ENCODE assay signal across 17 cellular contexts in genomic region chr1:18018381-18018780, GRCh38.
DNase-seq lines count a peak whose midpoint lies in the region; ATAC-seq and TF ChIP-seq lines count a peak whose summit lies in the region.
"Had no signal": no experiment of that assay in that cellular context is flagged by ENCODE, and none has a peak within 500 bp of the region (broad histone marks: within the 10 kb centered on the region; RNA-seq: fewer than 3 reads in every experiment).

No MANE protein-coding gene starts in this region.

- H3K27me3 ChIP-seq in upper lobe of right lung (peaks cover 40% of the 10 kb centered on the region), A673 (replicated peaks; ENCODE audit: insufficient read depth, low read depth, low read length, poor library complexity) (peaks cover 83% of the 10 kb centered on the region)

- DNase-seq in NCI-H187 treated with DMSO at 0.1 percent for 48 hours (lab: John Stamatoyannopoulos, UW) (peak; percentile 37), NCI-H2107 (lab: John Stamatoyannopoulos, UW) (peak; percentile 43), cerebellum (ENCODE audit: low spot score) (peak; percentile 37), upper lobe of right lung (peak; percentile 12), A673 (ENCODE audit: low spot score) (no peak)
- DNase-seq: CD4-positive, alpha-beta memory T cell; DMS153; DMS79; GF-D8; GOT3; H7; HFFc6; IMR-90 had no signal

- H3K27ac ChIP-seq in upper lobe of right lung, result no peak overlapping the region
- no peak overlapping the region for H3K27ac ChIP-seq in A673 (ENCODE audit: low read depth, low read length, poor library complexity, severe bottlenecking)
- H3K27ac ChIP-seq: BLaER1 had no signal

- intact Hi-C loops in upper lobe of right lung (cut with DNase I), result no loop called here
- intact Hi-C loops in A673 (cut with micrococcal nuclease; ENCODE audit: unreplicated experiment), result no loop called here

- H3K36me3 ChIP-seq in upper lobe of right lung, result no peaks in the 10 kb centered on the region
- H3K36me3 ChIP-seq in A673 (ENCODE audit: insufficient read depth, low read length, poor library complexity, severe bottlenecking), result no peaks in the 10 kb centered on the region
- H3K36me3 ChIP-seq: BLaER1 had no signal

- ATAC-seq in upper lobe of right lung, result no peak
- no peak for ATAC-seq in GM21390 (IDR thresholded peaks at IDR 0.05; ENCODE audit: unreplicated experiment)
- ATAC-seq in HG03460 (IDR thresholded peaks at IDR 0.05; ENCODE audit: unreplicated experiment), result no peak
- ATAC-seq: HCT116 had no signal

- no peaks in the 10 kb centered on the region for H3K4me1 ChIP-seq in upper lobe of right lung
- H3K4me1 ChIP-seq in A673 (ENCODE audit: insufficient read depth, low read length, poor library complexity, severe bottlenecking), result no peaks in the 10 kb centered on the region
- H3K4me1 ChIP-seq: BLaER1 had no signal

- POLR2A ChIA-PET in A673 (lab: Charles Lee; ENCODE audit: low non-redundant PET), result no interaction called here

- CTCF ChIA-PET in A673 (lab: Charles Lee), result no interaction called here

- H3K9me3 ChIP-seq in upper lobe of right lung (no peaks in the 10 kb centered on the region), A673 (ENCODE audit: low read depth, low read length, poor library complexity, severe bottlenecking) (no peaks in the 10 kb centered on the region)
- H3K9me3 ChIP-seq: BLaER1 had no signal

- TF ChIP-seq CTCF in upper lobe of right lung (IDR thresholded peaks at IDR 0.05) (no peak), A673 (conservative IDR thresholded peaks at IDR 0.05; ENCODE audit: low read depth, low read length) (no peak)

- no TSS peak for BruUV-seq in A673 (replicated peaks; lab: Mats Ljungman, UMichigan)

- H3K4me3 ChIP-seq in upper lobe of right lung (no peak overlapping the region), A673 (ENCODE audit: low read depth, low read length, poor library complexity, severe bottlenecking) (no peak overlapping the region)
- H3K4me3 ChIP-seq: BLaER1 had no signal
